In genomic region chr6:162770136-162770535, GRCh38 we compare ENCODE assay signal across 28 cellular contexts. TPM values are rescaled to one million over a fixed set of nuclear protein-coding genes. Genes with fewer than 3 reads are reported as not detected.
"Had no signal": no experiment of that assay in that cellular context is flagged by ENCODE, and none has a peak within 500 bp of the region (broad histone marks: within the 10 kb centered on the region; RNA-seq: fewer than 3 reads in every experiment).

No MANE protein-coding gene starts in this region.

- H3K4me1 ChIP-seq: colonic mucosa, esophagus muscularis mucosa, esophagus squamous epithelium, foreskin keratinocyte, gastrocnemius medialis, gastroesophageal sphincter, heart left ventricle, heart right ventricle had no signal

- ATAC-seq: effector memory CD8-positive, alpha-beta T cell; esophagus mucosa; foreskin keratinocyte; gastrocnemius medialis; gastroesophageal sphincter; heart left ventricle; heart right ventricle had no signal

- DNase-seq: colonic mucosa; cortex of kidney; dermis blood vessel endothelial cell; dorsolateral prefrontal cortex; effector CD4-positive, alpha-beta T cell; effector CD8-positive, alpha-beta T cell; effector memory CD4-positive, alpha-beta T cell; effector memory CD8-positive, alpha-beta T cell; endodermal cell; erythroblast; esophagus squamous epithelium; foreskin fibroblast; foreskin keratinocyte; foreskin melanocyte; gastrocnemius medialis; glutamatergic neuron; head of caudate nucleus; heart left ventricle; heart right ventricle had no signal

- H3K27me3 ChIP-seq: colonic mucosa, dorsolateral prefrontal cortex, esophagus muscularis mucosa, esophagus squamous epithelium, foreskin keratinocyte, gastrocnemius medialis, gastroesophageal sphincter, heart left ventricle, heart right ventricle had no signal

- H3K36me3 ChIP-seq: colonic mucosa, esophagus muscularis mucosa, esophagus squamous epithelium, gastrocnemius medialis, gastroesophageal sphincter, heart left ventricle, heart right ventricle had no signal

- H3K4me3 ChIP-seq: colonic mucosa, coronary artery, dorsolateral prefrontal cortex, esophagus muscularis mucosa, esophagus squamous epithelium, gastrocnemius medialis, gastroesophageal sphincter, heart left ventricle, heart right ventricle had no signal

- FAIRE-seq: colon, endometrium, endothelial cell of umbilical vein had no signal

- H3K4me1 Mint-ChIP-seq: endodermal cell had no signal

- H3K27ac Mint-ChIP-seq: dendritic cell treated with granulocyte-macrophage colony-stimulating factor and Interleukin-4, amounts not matched to agents 40 ng/mL and 50 ng/mL, for 4 days; effector memory CD8-positive, alpha-beta T cell; endodermal cell had no signal

- H3K9me3 Mint-ChIP-seq: endodermal cell had no signal

- H3K27ac ChIP-seq: colonic mucosa, coronary artery, dorsolateral prefrontal cortex, epithelial cell of prostate, esophagus muscularis mucosa, esophagus squamous epithelium, foreskin keratinocyte, gastrocnemius medialis, gastroesophageal sphincter, heart left ventricle, heart right ventricle had no signal

- H3K9me3 ChIP-seq: colonic mucosa, esophagus muscularis mucosa, esophagus squamous epithelium, gastrocnemius medialis had no signal

- H3K4me3 Mint-ChIP-seq: dendritic cell treated with granulocyte-macrophage colony-stimulating factor and Interleukin-4, amounts not matched to agents 40 ng/mL and 50 ng/mL, for 4 days; effector memory CD8-positive, alpha-beta T cell; endodermal cell had no signal

- H3K27me3 Mint-ChIP-seq: dendritic cell treated with granulocyte-macrophage colony-stimulating factor and Interleukin-4, amounts not matched to agents 40 ng/mL and 50 ng/mL, for 4 days had no signal

RNA-seq across cellular contexts. Expression of gene PACRG, which starts 42.4 kb away (rescaled TPM):
- total RNA-seq: endothelial cell of umbilical vein, foreskin keratinocyte had no signal
- polyA plus RNA-seq: foreskin keratinocyte had no signal

RNA-seq across cellular contexts. Expression of gene PRKN, which starts 42.6 kb away (rescaled TPM):
- total RNA-seq: endothelial cell of umbilical vein had no signal
